In the genomic region with DNA sequence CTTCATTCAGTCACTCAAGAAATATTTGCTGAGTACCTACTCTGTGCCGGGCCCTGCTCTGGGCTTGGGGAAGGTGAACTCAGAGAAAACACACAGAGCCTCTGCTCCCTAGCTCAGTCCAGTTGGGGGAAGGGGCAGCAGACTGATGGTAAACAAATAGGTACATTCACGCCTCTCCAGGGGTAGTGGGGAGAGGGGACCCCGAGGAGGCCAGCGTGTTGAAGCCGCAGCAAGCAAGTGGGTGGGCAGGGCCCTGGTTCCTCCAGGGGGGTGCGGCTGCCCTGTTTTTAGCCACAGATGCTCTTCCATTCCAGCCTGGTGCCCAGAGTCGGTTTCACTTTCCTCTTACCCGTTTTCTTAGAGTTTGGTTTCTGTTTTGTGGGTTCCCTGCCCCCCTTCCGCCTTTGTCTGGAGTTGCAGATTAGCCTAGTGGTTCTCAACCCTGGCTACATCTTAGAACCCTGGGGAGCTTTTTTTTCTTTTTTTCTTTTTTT, we compare ENCODE assay signal across 9 cellular contexts. TPM values are rescaled to one million over a fixed set of nuclear protein-coding genes. Genes with fewer than 3 reads are reported as not detected.
DNase-seq lines count a peak whose midpoint lies in the region; TF ChIP-seq lines count a peak whose summit lies in the region.
"Had no signal": no experiment of that assay in that cellular context is flagged by ENCODE, and none has a peak within 500 bp of the region (broad histone marks: within the 10 kb centered on the region; RNA-seq: fewer than 3 reads in every experiment).

No MANE protein-coding gene starts in this region.

- peak; percentile 58 for TF ChIP-seq POLR2A in GM18951 (IDR thresholded peaks at IDR 0.05; ENCODE audit: extremely low read depth, insufficient read depth, insufficient read length)

- no peaks in the 10 kb centered on the region for H3K27me3 ChIP-seq in HL-60 (ENCODE audit: insufficient read depth, poor library complexity, severe bottlenecking)
- H3K27me3 ChIP-seq: SJSA1 had no signal

- no peak overlapping the region for H3K27ac Mint-ChIP-seq in endothelial cell (ENCODE audit: unreplicated experiment)

- no peak for TF ChIP-seq CTCF in HL-60 (IDR thresholded peaks at IDR 0.05; ENCODE audit: insufficient read depth, low read length)
- no peak for TF ChIP-seq CTCF in endothelial cell (IDR thresholded peaks at IDR 0.05; ENCODE audit: unreplicated experiment)

- H3K4me3 Mint-ChIP-seq in endothelial cell (ENCODE audit: unreplicated experiment): no peak overlapping the region

- H3K4me3 ChIP-seq in HL-60 (replicated peaks; ENCODE audit: insufficient read depth, low read length): 0 out of 2 replicates have a peak overlapping the region, but pooled peaks have one; percentile 5
- H3K4me3 ChIP-seq: SJSA1 had no signal

- H3K27me3 Mint-ChIP-seq in endothelial cell (ENCODE audit: unreplicated experiment): peaks cover 3% of the 10 kb centered on the region

- H3K9me3 Mint-ChIP-seq in endothelial cell (ENCODE audit: unreplicated experiment): no peaks in the 10 kb centered on the region

- no peaks in the 10 kb centered on the region for H3K36me3 Mint-ChIP-seq in endothelial cell (ENCODE audit: low read depth, unreplicated experiment)

- H3K27ac ChIP-seq in HL-60 (replicated peaks): peak overlapping the region; percentile 62
- H3K27ac ChIP-seq: SJSA1 had no signal

- in situ Hi-C loops in GM18951 (cut with MboI; ENCODE audit: low sequenced_read_pairs, unreplicated experiment) (no loop called here), G401 (cut with HindIII; ENCODE audit: low sequenced_read_pairs) (no loop called here)

- H3K4me1 Mint-ChIP-seq in endothelial cell (ENCODE audit: unreplicated experiment): peaks cover 4% of the 10 kb centered on the region

- DNase-seq in HL-60 (ENCODE audit: low read depth in 1 of 2, low spot score in 1 of 2) (peak in 1 of 2 experiments; percentile 80), globus pallidus (ENCODE audit: low spot score) (peak; percentile 23), endothelial cell (ENCODE audit: low spot score) (no peak), G401 (ENCODE audit: low spot score) (no peak), ureter (ENCODE audit: low spot score) (no peak)
- peak; percentile 31 to 65 for DNase-seq in activated CD4-positive, alpha-beta T cell treated with anti-CD3 and anti-CD28 coated beads, Interleukin-2, amount 50 U/mL, for 24 hours (ENCODE audit: low read depth in 1 of 2, low spot score in 1 of 2)
- DNase-seq in stimulated activated CD8-positive, alpha-beta memory T cell treated with anti-CD3 and anti-CD28 coated beads, Interleukin-15, amount 100 ng/mL, for 4 hours (ENCODE audit: low read depth in 2 of 2): peak; percentile 39 to 66

RNA-seq across cellular contexts. Expression of a gene that starts 8.7 kb away (rescaled TPM):
- 79.6 TPM for total RNA-seq in endothelial cell (ENCODE audit: unreplicated experiment)
- total RNA-seq in G401 (2014; rRNA removed; shearing (Covaris generic)): 174 and 179 TPM in 2 replicates
- total RNA-seq in ureter: 54.0 TPM

RNA-seq across cellular contexts. Expression of a gene that starts 9.1 kb away (rescaled TPM):
- total RNA-seq in endothelial cell (ENCODE audit: unreplicated experiment) (31.1 TPM), ureter (28.9 TPM)
- total RNA-seq in G401 (2014; rRNA removed; shearing (Covaris generic)): 14.2 and 17.2 TPM in 2 replicates

RNA-seq across cellular contexts. Expression of a gene that starts 17.3 kb away (rescaled TPM):
- total RNA-seq in endothelial cell (ENCODE audit: unreplicated experiment) (not detected), ureter (0.68 TPM)
- not detected in 2 replicates for total RNA-seq in G401 (2014; rRNA removed; shearing (Covaris generic))
- total RNA-seq: SJSA1 had no signal

RNA-seq across cellular contexts. Expression of a gene that starts 27.8 kb away (rescaled TPM):
- total RNA-seq in endothelial cell (ENCODE audit: unreplicated experiment) (1.3 TPM), ureter (4.5 TPM)
- total RNA-seq in G401 (2014; rRNA removed; shearing (Covaris generic)): 23.6 and 30.8 TPM in 2 replicates

RNA-seq across cellular contexts. Expression of a gene that starts 33.6 kb away (rescaled TPM):
- total RNA-seq in endothelial cell (ENCODE audit: unreplicated experiment) (46.5 TPM), ureter (48.6 TPM)
- total RNA-seq in G401 (2014; rRNA removed; shearing (Covaris generic)): 49.0 and 73.1 TPM in 2 replicates

Comparison
In these comparisons a context has a peak if more than half of its experiments do, and no peak if none do; other contexts are left out.
1. DNase-seq: peak in activated CD4-positive, alpha-beta T cell treated with anti-CD3 and anti-CD28 coated beads, Interleukin-2, amount 50 U/mL, for 24 hours (2 of 2), globus pallidus (single experiment) and stimulated activated CD8-positive, alpha-beta memory T cell treated with anti-CD3 and anti-CD28 coated beads, Interleukin-15, amount 100 ng/mL, for 4 hours (2 of 2); none in endothelial cell (single experiment), G401 (single experiment) and ureter (single experiment).